In the genomic region with DNA sequence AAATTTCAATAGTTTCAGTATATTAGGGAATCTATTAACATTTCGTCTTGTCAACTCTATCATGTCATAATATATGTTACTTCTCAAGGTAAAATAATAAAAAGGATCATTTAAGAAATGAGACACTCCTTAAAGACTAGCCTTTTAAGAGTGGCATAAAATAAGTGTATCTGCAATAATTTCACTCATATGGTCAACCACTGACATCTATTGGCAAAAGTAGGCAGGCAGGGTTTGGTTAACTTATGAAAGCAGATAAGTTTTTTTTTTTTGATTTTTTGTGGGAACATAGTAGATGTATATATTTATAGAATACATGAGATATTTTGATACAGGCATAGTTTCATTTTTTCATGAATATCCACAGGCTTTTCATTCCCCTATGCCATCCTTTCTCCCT, we compare ENCODE assay signal across 1 cellular context.
TF ChIP-seq lines count a peak whose summit lies in the region.

No MANE protein-coding gene starts in this region.

TF ChIP-seq in GM12878, 131 proteins besides CTCF, POLR2A, EP300 and RAD21 (continued from another document):
- TF ChIP-seq PRDM15 (CRISPR knock-in tag; IDR thresholded peaks at IDR 0.05) = no peak
- TF ChIP-seq NRF1 (conservative IDR thresholded peaks at IDR 0.05; ENCODE audit: low read depth, low read length) = no peak
- no peak for TF ChIP-seq RUNX3 (IDR thresholded peaks at IDR 0.05; ENCODE audit: low read length)
- TF ChIP-seq POLR2AphosphoS5 (IDR thresholded peaks at IDR 0.05; ENCODE audit: low read length) = no peak
- no peak for TF ChIP-seq CEBPB (IDR thresholded peaks at IDR 0.05; ENCODE audit: borderline replicate concordance in 1 of 2, low read depth in 2 of 2, low read length in 2 of 2)
- TF ChIP-seq ZBTB11 (CRISPR knock-in tag; IDR thresholded peaks at IDR 0.05) = no peak
- no peak for TF ChIP-seq SUZ12 (IDR thresholded peaks at IDR 0.05; ENCODE audit: unreplicated experiment)
- no peak for TF ChIP-seq YY1 (IDR thresholded peaks at IDR 0.05; ENCODE audit: low read depth, low read length)
- TF ChIP-seq IKZF1 (conservative IDR thresholded peaks at IDR 0.05) = no peak
- TF ChIP-seq SMAD5 (IDR thresholded peaks at IDR 0.05; ENCODE audit: low read depth) = no peak
- TF ChIP-seq MTA3 (IDR thresholded peaks at IDR 0.05; ENCODE audit: borderline replicate concordance, low read length) = no peak
